30 cellular contexts compared by ENCODE assay signal in the genomic region with DNA sequence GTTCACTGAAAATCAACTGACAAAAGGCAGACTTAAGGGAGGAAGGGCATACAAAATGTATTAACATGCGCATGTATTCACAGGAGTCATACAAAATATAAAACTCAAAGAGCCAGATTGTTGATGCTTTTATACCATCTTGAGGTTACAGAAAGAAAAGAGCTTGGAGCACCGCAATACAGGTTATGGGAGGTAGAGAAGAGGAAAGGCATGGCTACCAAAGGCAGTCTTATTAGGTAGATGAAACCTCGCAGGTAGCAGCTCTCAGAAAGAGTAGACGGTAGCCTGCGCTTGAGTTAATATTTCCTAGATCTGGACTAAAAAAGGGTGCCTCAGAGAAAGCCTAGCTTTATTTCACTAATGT.
"Had no signal": no experiment of that assay in that cellular context is flagged by ENCODE, and none has a peak within 500 bp of the region (broad histone marks: within the 10 kb centered on the region; RNA-seq: fewer than 3 reads in every experiment).

No MANE protein-coding gene starts in this region.

- DNase-seq: activated CD4-positive, alpha-beta T cell treated with anti-CD3 and anti-CD28 coated beads for 48 hours; activated CD4-positive, alpha-beta T cell treated with anti-CD3 and anti-CD28 coated beads, Interleukin-2, amount 50 U/mL, for 48 hours; activated CD8-positive, alpha-beta memory T cell treated with anti-CD3 and anti-CD28 coated beads for 24 hours; activated effector memory CD4-positive, alpha-beta T cell treated with anti-CD3 and anti-CD28 coated beads, Interleukin-2, amount 50 U/mL, for 16 hours; activated naive CD4-positive, alpha-beta T cell treated with anti-CD3 and anti-CD28 coated beads for 36 hours; activated naive CD8-positive, alpha-beta T cell treated with anti-CD3 and anti-CD28 coated beads for 36 hours; adrenal gland; aorta; brain microvascular endothelial cell; caudate nucleus; gastrocnemius medialis; glutamatergic neuron; islet precursor cell; midbrain; natural killer cell; stimulated activated CD4-positive, alpha-beta T cell treated with anti-CD3 and anti-CD28 coated beads, Interleukin-4, amount 100 ng/mL, for 24 hours; T1000; uterus; WERI-Rb-1 had no signal

- H3K27ac ChIP-seq: adrenal gland, brain microvascular endothelial cell, gastrocnemius medialis, neutrophil, skin epidermis, thoracic aorta, uterus, WERI-Rb-1 had no signal

- H3K4me1 ChIP-seq: adrenal gland, gastrocnemius medialis, uterus had no signal

- ATAC-seq: activated CD4-positive, CD25-positive, alpha-beta regulatory T cell treated with anti-CD3 and anti-CD28 coated beads, Interleukin-2, amount 50 U/mL, for 24 hours; gastrocnemius medialis; natural killer cell; sciatic nerve; stimulated activated effector memory CD8-positive, alpha-beta T cell treated with anti-CD3 and anti-CD28 coated beads, Interleukin-12 subunit alpha, Interleukin-12 subunit beta, amount 100 ng/mL, for 72 hours had no signal

- H3K27me3 ChIP-seq: adrenal gland, brain microvascular endothelial cell, gastrocnemius medialis, neutrophil, uterus had no signal

- H3K27ac Mint-ChIP-seq: activated naive CD4-positive, alpha-beta T cell treated with anti-CD3 and anti-CD28 coated beads for 36 hours; activated naive CD8-positive, alpha-beta T cell treated with anti-CD3 and anti-CD28 coated beads for 36 hours; memory B cell; natural killer cell; progenitor cell of endocrine pancreas; stimulated activated effector memory CD8-positive, alpha-beta T cell treated with anti-CD3 and anti-CD28 coated beads, Interleukin-12 subunit alpha, Interleukin-12 subunit beta, amount 100 ng/mL, for 72 hours; stimulated activated naive CD8-positive, alpha-beta T cell treated with anti-CD3 and anti-CD28 coated beads, Interleukin-15, Interleukin-2, amounts not matched to agents 100 ng/mL and 50 ng/mL, for 24 hours; T-helper 1 cell treated with Interleukin-12 subunit alpha and Interleukin-12 subunit beta and Interleukin-4 antibody, amounts not matched to agents 30 μg/mL and 1 μg/mL, for 36 hours; type B pancreatic cell had no signal

- H3K36me3 ChIP-seq: adrenal gland, brain microvascular endothelial cell, gastrocnemius medialis, neutrophil, thoracic aorta, uterus, WERI-Rb-1 had no signal

- H3K9me3 ChIP-seq: gastrocnemius medialis, neutrophil, uterus had no signal

- H3K4me3 Mint-ChIP-seq: activated naive CD4-positive, alpha-beta T cell treated with anti-CD3 and anti-CD28 coated beads for 36 hours; activated naive CD8-positive, alpha-beta T cell treated with anti-CD3 and anti-CD28 coated beads for 36 hours; memory B cell; natural killer cell; stimulated activated effector memory CD8-positive, alpha-beta T cell treated with anti-CD3 and anti-CD28 coated beads, Interleukin-12 subunit alpha, Interleukin-12 subunit beta, amount 100 ng/mL, for 72 hours; stimulated activated naive CD8-positive, alpha-beta T cell treated with anti-CD3 and anti-CD28 coated beads, Interleukin-15, Interleukin-2, amounts not matched to agents 100 ng/mL and 50 ng/mL, for 24 hours; T-helper 1 cell treated with Interleukin-12 subunit alpha and Interleukin-12 subunit beta and Interleukin-4 antibody, amounts not matched to agents 30 μg/mL and 1 μg/mL, for 36 hours; type B pancreatic cell had no signal

- H3K4me3 ChIP-seq: adrenal gland, gastrocnemius medialis, skin epidermis, thoracic aorta, uterus had no signal

- H3K36me3 Mint-ChIP-seq: activated naive CD8-positive, alpha-beta T cell treated with anti-CD3 and anti-CD28 coated beads for 36 hours; natural killer cell; stimulated activated effector memory CD8-positive, alpha-beta T cell treated with anti-CD3 and anti-CD28 coated beads, Interleukin-12 subunit alpha, Interleukin-12 subunit beta, amount 100 ng/mL, for 72 hours; type B pancreatic cell had no signal

- H3K27me3 Mint-ChIP-seq: progenitor cell of endocrine pancreas, type B pancreatic cell had no signal

- H3K4me1 Mint-ChIP-seq: activated naive CD8-positive, alpha-beta T cell treated with anti-CD3 and anti-CD28 coated beads for 36 hours; natural killer cell; stimulated activated effector memory CD8-positive, alpha-beta T cell treated with anti-CD3 and anti-CD28 coated beads, Interleukin-12 subunit alpha, Interleukin-12 subunit beta, amount 100 ng/mL, for 72 hours had no signal
